Comparison of ENCODE assay signal across 8 cellular contexts in the genomic region with DNA sequence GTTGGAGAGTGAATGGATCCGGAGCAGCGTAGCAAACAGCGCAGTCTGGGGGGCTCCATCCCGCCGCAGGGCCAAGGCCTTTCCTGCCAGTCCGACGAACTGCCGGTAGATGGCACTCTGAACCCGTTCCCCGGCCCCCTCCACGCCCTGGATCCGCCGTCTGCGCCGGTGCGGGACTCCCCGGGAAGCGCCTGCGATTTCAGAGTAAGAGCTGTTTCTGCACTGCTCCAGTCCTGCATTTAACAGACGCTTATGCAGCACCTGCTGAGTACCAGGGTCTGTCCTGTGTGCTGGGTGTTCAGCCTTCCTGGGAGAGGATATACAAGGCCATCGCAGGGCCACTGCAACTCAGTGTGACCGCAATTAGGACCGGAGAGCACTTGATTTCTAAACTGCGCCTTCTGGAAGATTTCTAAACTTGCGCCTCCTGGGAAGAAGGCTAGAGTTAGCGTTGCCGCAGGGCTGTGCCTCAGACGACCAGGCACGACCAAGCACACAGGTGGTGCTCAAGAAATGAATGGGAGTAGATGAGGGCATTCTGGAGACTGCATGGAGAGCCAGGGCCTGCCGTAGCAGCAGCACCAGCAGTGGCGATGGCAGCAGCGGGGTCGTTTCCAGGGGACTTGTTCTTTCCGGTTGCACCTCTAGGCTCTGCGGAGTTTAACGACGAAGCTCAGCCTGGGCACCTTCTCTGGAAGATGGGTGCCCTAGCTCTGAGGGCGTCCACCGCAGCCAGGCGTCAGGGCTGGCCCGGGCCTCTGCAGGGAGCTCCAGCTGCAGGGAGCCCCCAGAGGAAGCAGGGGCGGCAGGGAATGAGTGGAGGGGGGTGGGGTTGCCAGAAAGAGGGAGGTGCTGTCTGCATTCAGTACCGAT. TPM values are rescaled to one million over a fixed set of nuclear protein-coding genes. Genes with fewer than 3 reads are reported as not detected.
A peak's percentile ranks its signal among the peaks of the same experiment; 100 is the strongest.
DNase-seq lines count a peak whose midpoint lies in the region; ATAC-seq lines count a peak whose summit lies in the region.

No MANE protein-coding gene starts in this region.

- no peak overlapping the region for H3K27ac Mint-ChIP-seq in activated CD4-positive, alpha-beta memory T cell treated with anti-CD3 and anti-CD28 coated beads, Interleukin-2, amount 10 ng/mL, durations not matched to agents 7 days and 5 days
- no peak overlapping the region for H3K27ac Mint-ChIP-seq in memory B cell

- POLR2A ChIA-PET in activated CD4-positive, alpha-beta memory T cell treated with anti-CD3 and anti-CD28 coated beads, Interleukin-2, amount 10 ng/mL, durations not matched to agents 7 days and 5 days (lab: Charles Lee): interaction anchor here (1.1 kb wide), 1 partner anchor 87 kb away, joined by 3 read pairs; no protein-coding TSS in a partner anchor

- H3K4me3 Mint-ChIP-seq in activated CD4-positive, alpha-beta memory T cell treated with anti-CD3 and anti-CD28 coated beads, Interleukin-2, amount 10 ng/mL, durations not matched to agents 7 days and 5 days: peak overlapping the region; percentile 16
- H3K4me3 Mint-ChIP-seq in memory B cell: peak overlapping the region; percentile 68

- no peaks in the 10 kb centered on the region for H3K36me3 Mint-ChIP-seq in activated CD4-positive, alpha-beta memory T cell treated with anti-CD3 and anti-CD28 coated beads, Interleukin-2, amount 10 ng/mL, durations not matched to agents 7 days and 5 days (ENCODE audit: low read depth)
- no peaks in the 10 kb centered on the region for H3K36me3 Mint-ChIP-seq in memory B cell

- CTCF ChIA-PET in activated CD4-positive, alpha-beta memory T cell treated with anti-CD3 and anti-CD28 coated beads, Interleukin-2, amount 10 ng/mL, durations not matched to agents 7 days and 5 days (lab: Charles Lee): interaction anchor here (0.7 to 9.9 kb wide), 14 partner anchors 10 to 364 kb away, joined by 3 to 211 read pairs (median 4); no protein-coding TSS in a partner anchor

- ATAC-seq in HG03095 (IDR thresholded peaks at IDR 0.05; ENCODE audit: unreplicated experiment) (peak; percentile 61), memory B cell (ENCODE audit: low read depth) (peak; percentile 83)

- no peaks in the 10 kb centered on the region for H3K9me3 Mint-ChIP-seq in activated CD4-positive, alpha-beta memory T cell treated with anti-CD3 and anti-CD28 coated beads, Interleukin-2, amount 10 ng/mL, durations not matched to agents 7 days and 5 days
- no peaks in the 10 kb centered on the region for H3K9me3 Mint-ChIP-seq in memory B cell

- peak; percentile 3 for DNase-seq in DMS153 treated with DMSO at 0.1 percent for 48 hours (lab: John Stamatoyannopoulos, UW; ENCODE audit: unreplicated experiment)
- DNase-seq in DMS153 (lab: John Stamatoyannopoulos, UW): no peak
- DNase-seq in NCI-H69 (lab: John Stamatoyannopoulos, UW): peak; percentile 89
- DNase-seq in activated CD4-positive, alpha-beta memory T cell treated with anti-CD3 and anti-CD28 coated beads, Interleukin-2, amount 10 ng/mL, durations not matched to agents 7 days and 5 days: peak; percentile 70
- DNase-seq in ecto neural progenitor cell (ENCODE audit: low spot score): peak; percentile 93
- peak; percentile 50 to 51 for DNase-seq in memory B cell (ENCODE audit: low spot score in 2 of 2)
- peak; percentile 41 for DNase-seq in stimulated activated CD8-positive, alpha-beta memory T cell treated with anti-CD3 and anti-CD28 coated beads, Interleukin-15, amount 100 ng/mL, for 1 hour (ENCODE audit: low read depth)

- H3K4me1 Mint-ChIP-seq in activated CD4-positive, alpha-beta memory T cell treated with anti-CD3 and anti-CD28 coated beads, Interleukin-2, amount 10 ng/mL, durations not matched to agents 7 days and 5 days: peaks cover 7% of the 10 kb centered on the region
- peaks cover 4% of the 10 kb centered on the region for H3K4me1 Mint-ChIP-seq in memory B cell

- peaks cover 49% of the 10 kb centered on the region for H3K27me3 Mint-ChIP-seq in activated CD4-positive, alpha-beta memory T cell treated with anti-CD3 and anti-CD28 coated beads, Interleukin-2, amount 10 ng/mL, durations not matched to agents 7 days and 5 days
- peaks cover 22% of the 10 kb centered on the region for H3K27me3 Mint-ChIP-seq in memory B cell

RNA-seq across cellular contexts. Expression of a gene that starts 14.3 kb away (rescaled TPM):
- total RNA-seq in activated CD4-positive, alpha-beta memory T cell treated with anti-CD3 and anti-CD28 coated beads, Interleukin-2, amount 10 ng/mL, durations not matched to agents 7 days and 5 days: not detected

RNA-seq across cellular contexts. Expression of a gene that starts 19.3 kb away (rescaled TPM):
- total RNA-seq in activated CD4-positive, alpha-beta memory T cell treated with anti-CD3 and anti-CD28 coated beads, Interleukin-2, amount 10 ng/mL, durations not matched to agents 7 days and 5 days: not detected
